ENCODE assay signal across 1 cellular context in genomic region chr2:73937899-73938298, GRCh38.
TF ChIP-seq lines count a peak whose summit lies in the region.

No MANE protein-coding gene starts in this region.

TF ChIP-seq in IMR-90, 13 proteins besides CTCF, POLR2A, EP300 and RAD21 (continued from another document):
- TF ChIP-seq ELK1 (IDR thresholded peaks at IDR 0.05; ENCODE audit: borderline replicate concordance, low read depth, low read length) (no peak), MXI1 (IDR thresholded peaks at IDR 0.05; ENCODE audit: borderline replicate concordance, low read depth, low read length) (no peak), SMC3 (IDR thresholded peaks at IDR 0.05; ENCODE audit: low read depth, low read length) (no peak), RFX5 (IDR thresholded peaks at IDR 0.05; ENCODE audit: low read depth, low read length) (no peak), USF2 (IDR thresholded peaks at IDR 0.05; ENCODE audit: low read depth, low read length) (no peak), FOS (IDR thresholded peaks at IDR 0.05; ENCODE audit: low read depth, low read length) (no peak), MAZ (IDR thresholded peaks at IDR 0.05; ENCODE audit: borderline replicate concordance, low read depth, low read length) (no peak), NFE2L2 (IDR thresholded peaks at IDR 0.05; ENCODE audit: low read depth, low read length) (no peak), BHLHE40 (IDR thresholded peaks at IDR 0.05; ENCODE audit: low read depth, low read length) (no peak), MAFK (IDR thresholded peaks at IDR 0.05; ENCODE audit: low read depth, low read length) (no peak)
